Comparison of ENCODE assay signal across 1 cellular context in the genomic region with DNA sequence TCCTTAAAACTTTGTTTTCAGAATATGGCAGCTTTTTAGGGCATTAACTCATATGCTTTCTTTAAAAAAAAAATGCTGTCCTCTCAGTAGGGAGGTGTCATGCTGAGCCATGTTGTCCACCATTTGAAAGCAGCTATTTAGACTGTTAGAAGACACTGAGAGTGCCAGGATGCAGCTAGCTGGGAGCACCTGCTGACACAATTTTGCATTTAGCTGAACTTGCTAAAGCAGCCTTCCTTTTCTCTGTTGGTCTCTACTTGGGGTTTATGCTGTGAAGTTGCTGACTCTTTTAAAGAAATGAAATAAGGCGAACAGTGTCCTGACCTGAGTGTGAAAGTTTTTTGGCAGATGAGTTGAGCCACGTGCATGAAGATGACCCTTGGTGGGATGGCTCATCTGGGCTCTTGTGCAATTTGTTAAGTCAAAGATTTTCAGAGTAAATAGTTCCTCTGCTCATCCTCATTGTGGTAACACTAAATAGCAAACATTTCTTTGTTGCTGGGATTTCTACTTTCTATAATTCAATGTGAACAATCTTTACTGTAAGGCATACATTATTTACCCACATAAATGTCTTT.
A peak's percentile ranks its signal among the peaks of the same experiment; 100 is the strongest.
TF ChIP-seq lines count a peak whose summit lies in the region.

No MANE protein-coding gene starts in this region.

TF ChIP-seq in WTC11, 78 proteins besides CTCF, POLR2A, EP300 and RAD21 (continued from another document and continues in another):
- TF ChIP-seq FOXP4 (CRISPR knock-in tag; IDR thresholded peaks at IDR 0.05) (peak; percentile 91; the same call in 1 of the 2 replicates), SP1 (CRISPR knock-in tag; conservative IDR thresholded peaks at IDR 0.05) (0 out of 2 replicates have a peak, but pooled peaks have one; percentile 43), ARID4B (CRISPR knock-in tag; IDR thresholded peaks at IDR 0.05; ENCODE audit: borderline replicate concordance) (no peak), ZNF317 (CRISPR knock-in tag; IDR thresholded peaks at IDR 0.05; ENCODE audit: borderline replicate concordance, low read depth) (no peak), SMAD3 (CRISPR knock-in tag; IDR thresholded peaks at IDR 0.05; ENCODE audit: borderline replicate concordance) (no peak), FOXK1 (CRISPR knock-in tag; IDR thresholded peaks at IDR 0.05) (0 out of 2 replicates have a peak, but pooled peaks have one; percentile 35), PREB (CRISPR knock-in tag; IDR thresholded peaks at IDR 0.05; ENCODE audit: borderline replicate concordance) (no peak), AFF4 (CRISPR knock-in tag; IDR thresholded peaks at IDR 0.05; ENCODE audit: borderline replicate concordance) (no peak), E2F1 (CRISPR knock-in tag; IDR thresholded peaks at IDR 0.05) (no peak), ZBTB21 (CRISPR knock-in tag; IDR thresholded peaks at IDR 0.05; ENCODE audit: borderline replicate concordance) (peak; percentile 43; the same call in 1 of the 2 replicates), CBFB (CRISPR knock-in tag; IDR thresholded peaks at IDR 0.05; ENCODE audit: low read depth) (no peak), GTF2I (CRISPR knock-in tag; conservative IDR thresholded peaks at IDR 0.05) (no peak), PRRX2 (CRISPR knock-in tag; IDR thresholded peaks at IDR 0.05) (no peak), SMAD4 (CRISPR knock-in tag; IDR thresholded peaks at IDR 0.05) (no peak), GRHL2 (CRISPR knock-in tag; IDR thresholded peaks at IDR 0.05; ENCODE audit: insufficient replicate concordance, severe bottlenecking) (no peak), ATF1 (CRISPR knock-in tag; IDR thresholded peaks at IDR 0.05) (no peak), ZNF121 (CRISPR knock-in tag; IDR thresholded peaks at IDR 0.05) (no peak), GABPB1 (CRISPR knock-in tag; IDR thresholded peaks at IDR 0.05) (no peak), ZNF263 (CRISPR knock-in tag; IDR thresholded peaks at IDR 0.05; ENCODE audit: low read depth) (no peak), ZMAT4 (CRISPR knock-in tag; IDR thresholded peaks at IDR 0.05) (no peak)
- TF ChIP-seq, protein P1, sequence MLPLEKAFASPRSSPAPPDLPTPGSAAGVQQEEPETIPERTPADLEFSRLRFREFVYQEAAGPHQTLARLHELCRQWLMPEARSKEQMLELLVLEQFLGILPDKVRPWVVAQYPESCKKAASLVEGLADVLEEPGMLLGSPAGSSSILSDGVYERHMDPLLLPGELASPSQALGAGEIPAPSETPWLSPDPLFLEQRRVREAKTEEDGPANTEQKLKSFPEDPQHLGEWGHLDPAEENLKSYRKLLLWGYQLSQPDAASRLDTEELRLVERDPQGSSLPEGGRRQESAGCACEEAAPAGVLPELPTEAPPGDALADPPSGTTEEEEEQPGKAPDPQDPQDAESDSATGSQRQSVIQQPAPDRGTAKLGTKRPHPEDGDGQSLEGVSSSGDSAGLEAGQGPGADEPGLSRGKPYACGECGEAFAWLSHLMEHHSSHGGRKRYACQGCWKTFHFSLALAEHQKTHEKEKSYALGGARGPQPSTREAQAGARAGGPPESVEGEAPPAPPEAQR (CRISPR knock-in tag; IDR thresholded peaks at IDR 0.05) = no peak
- TF ChIP-seq, protein P2, sequence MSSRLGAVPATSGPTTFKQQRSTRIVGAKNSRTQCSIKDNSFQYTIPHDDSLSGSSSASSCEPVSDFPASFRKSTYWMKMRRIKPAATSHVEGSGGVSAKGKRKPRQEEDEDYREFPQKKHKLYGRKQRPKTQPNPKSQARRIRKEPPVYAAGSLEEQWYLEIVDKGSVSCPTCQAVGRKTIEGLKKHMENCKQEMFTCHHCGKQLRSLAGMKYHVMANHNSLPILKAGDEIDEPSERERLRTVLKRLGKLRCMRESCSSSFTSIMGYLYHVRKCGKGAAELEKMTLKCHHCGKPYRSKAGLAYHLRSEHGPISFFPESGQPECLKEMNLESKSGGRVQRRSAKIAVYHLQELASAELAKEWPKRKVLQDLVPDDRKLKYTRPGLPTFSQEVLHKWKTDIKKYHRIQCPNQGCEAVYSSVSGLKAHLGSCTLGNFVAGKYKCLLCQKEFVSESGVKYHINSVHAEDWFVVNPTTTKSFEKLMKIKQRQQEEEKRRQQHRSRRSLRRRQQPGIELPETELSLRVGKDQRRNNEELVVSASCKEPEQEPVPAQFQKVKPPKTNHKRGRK (CRISPR knock-in tag; IDR thresholded peaks at IDR 0.05; ENCODE audit: borderline replicate concordance) = no peak
- TF ChIP-seq, protein P3, sequence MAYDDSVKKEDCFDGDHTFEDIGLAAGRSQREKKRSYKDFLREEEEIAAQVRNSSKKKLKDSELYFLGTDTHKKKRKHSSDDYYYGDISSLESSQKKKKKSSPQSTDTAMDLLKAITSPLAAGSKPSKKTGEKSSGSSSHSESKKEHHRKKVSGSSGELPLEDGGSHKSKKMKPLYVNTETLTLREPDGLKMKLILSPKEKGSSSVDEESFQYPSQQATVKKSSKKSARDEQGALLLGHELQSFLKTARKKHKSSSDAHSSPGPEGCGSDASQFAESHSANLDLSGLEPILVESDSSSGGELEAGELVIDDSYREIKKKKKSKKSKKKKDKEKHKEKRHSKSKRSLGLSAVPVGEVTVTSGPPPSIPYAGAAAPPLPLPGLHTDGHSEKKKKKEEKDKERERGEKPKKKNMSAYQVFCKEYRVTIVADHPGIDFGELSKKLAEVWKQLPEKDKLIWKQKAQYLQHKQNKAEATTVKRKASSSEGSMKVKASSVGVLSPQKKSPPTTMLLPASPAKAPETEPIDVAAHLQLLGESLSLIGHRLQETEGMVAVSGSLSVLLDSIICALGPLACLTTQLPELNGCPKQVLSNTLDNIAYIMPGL (CRISPR knock-in tag; IDR thresholded peaks at IDR 0.05) = no peak
- TF ChIP-seq, protein P4, sequence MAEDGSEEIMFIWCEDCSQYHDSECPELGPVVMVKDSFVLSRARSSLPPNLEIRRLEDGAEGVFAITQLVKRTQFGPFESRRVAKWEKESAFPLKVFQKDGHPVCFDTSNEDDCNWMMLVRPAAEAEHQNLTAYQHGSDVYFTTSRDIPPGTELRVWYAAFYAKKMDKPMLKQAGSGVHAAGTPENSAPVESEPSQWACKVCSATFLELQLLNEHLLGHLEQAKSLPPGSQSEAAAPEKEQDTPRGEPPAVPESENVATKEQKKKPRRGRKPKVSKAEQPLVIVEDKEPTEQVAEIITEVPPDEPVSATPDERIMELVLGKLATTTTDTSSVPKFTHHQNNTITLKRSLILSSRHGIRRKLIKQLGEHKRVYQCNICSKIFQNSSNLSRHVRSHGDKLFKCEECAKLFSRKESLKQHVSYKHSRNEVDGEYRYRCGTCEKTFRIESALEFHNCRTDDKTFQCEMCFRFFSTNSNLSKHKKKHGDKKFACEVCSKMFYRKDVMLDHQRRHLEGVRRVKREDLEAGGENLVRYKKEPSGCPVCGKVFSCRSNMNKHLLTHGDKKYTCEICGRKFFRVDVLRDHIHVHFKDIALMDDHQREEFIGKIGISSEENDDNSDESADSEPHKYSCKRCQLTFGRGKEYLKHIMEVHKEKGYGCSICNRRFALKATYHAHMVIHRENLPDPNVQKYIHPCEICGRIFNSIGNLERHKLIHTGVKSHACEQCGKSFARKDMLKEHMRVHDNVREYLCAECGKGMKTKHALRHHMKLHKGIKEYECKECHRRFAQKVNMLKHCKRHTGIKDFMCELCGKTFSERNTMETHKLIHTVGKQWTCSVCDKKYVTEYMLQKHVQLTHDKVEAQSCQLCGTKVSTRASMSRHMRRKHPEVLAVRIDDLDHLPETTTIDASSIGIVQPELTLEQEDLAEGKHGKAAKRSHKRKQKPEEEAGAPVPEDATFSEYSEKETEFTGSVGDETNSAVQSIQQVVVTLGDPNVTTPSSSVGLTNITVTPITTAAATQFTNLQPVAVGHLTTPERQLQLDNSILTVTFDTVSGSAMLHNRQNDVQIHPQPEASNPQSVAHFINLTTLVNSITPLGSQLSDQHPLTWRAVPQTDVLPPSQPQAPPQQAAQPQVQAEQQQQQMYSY (CRISPR knock-in tag; IDR thresholded peaks at IDR 0.05) = no peak
